Comparison of ENCODE assay signal across 1 cellular context in the genomic region with DNA sequence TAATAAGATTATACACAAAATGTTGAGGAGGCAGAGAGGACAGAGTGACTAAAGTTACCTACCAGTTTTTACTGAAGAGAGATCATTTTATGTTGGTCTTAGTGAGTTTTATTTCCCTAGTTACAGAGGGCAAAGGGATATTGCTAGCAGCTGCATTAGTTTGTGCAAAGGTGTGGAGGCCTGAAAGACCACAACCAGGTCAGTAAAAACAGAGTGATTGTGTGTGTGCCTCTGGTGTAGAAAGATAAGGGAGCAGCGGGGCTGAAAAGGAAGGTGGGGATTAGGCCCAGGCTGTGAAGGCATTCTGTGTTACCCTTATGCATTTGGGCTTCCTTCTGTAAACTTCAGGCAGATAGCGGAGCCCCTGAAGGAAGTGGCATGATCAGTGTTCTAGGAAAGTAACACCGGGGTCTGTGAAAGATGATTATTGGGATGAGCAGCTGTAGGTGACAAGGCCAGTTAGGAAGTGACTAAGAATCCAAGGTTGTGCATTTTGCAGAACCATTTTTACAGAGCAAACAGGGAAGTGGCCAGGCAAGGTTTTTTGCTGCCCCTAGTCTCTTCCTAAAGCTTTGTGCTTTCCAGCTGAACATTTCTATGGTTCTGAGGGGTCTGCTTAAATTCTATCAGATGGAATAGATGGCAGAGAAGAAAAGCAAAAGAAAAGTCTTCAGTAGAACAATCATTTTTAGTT.
TF ChIP-seq lines count a peak whose summit lies in the region.

No MANE protein-coding gene starts in this region.

TF ChIP-seq in K562, 482 proteins besides CTCF, POLR2A, EP300 and RAD21 (continued from another document):
- TF ChIP-seq, protein P1, sequence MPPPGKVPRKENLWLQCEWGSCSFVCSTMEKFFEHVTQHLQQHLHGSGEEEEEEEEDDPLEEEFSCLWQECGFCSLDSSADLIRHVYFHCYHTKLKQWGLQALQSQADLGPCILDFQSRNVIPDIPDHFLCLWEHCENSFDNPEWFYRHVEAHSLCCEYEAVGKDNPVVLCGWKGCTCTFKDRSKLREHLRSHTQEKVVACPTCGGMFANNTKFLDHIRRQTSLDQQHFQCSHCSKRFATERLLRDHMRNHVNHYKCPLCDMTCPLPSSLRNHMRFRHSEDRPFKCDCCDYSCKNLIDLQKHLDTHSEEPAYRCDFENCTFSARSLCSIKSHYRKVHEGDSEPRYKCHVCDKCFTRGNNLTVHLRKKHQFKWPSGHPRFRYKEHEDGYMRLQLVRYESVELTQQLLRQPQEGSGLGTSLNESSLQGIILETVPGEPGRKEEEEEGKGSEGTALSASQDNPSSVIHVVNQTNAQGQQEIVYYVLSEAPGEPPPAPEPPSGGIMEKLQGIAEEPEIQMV (tag; conservative IDR thresholded peaks at IDR 0.05; ENCODE audit: low read depth), result no peak
- TF ChIP-seq THRAP3 (IDR thresholded peaks at IDR 0.05; ENCODE audit: borderline replicate concordance) (no peak; the same call in 1 of the 2 replicates), COPS2 (conservative IDR thresholded peaks at IDR 0.05) (no peak), FOS (IDR thresholded peaks at IDR 0.05; ENCODE audit: extremely low read depth, insufficient read length) (no peak), EHMT2 (IDR thresholded peaks at IDR 0.05) (no peak), ZC3H8 (IDR thresholded peaks at IDR 0.05) (no peak), PHB (CRISPR knock-in tag; IDR thresholded peaks at IDR 0.05) (no peak), NFRKB (IDR thresholded peaks at IDR 0.05; ENCODE audit: low read depth) (peak; percentile 33; the same call in 1 of the 2 replicates), ARHGAP35 (IDR thresholded peaks at IDR 0.05; ENCODE audit: partially characterized antibody) (no peak), PHF20 (IDR thresholded peaks at IDR 0.05; ENCODE audit: partially characterized antibody) (no peak), DPF2 (IDR thresholded peaks at IDR 0.05) (peak; percentile 97), RBM22 (IDR thresholded peaks at IDR 0.05; ENCODE audit: low read depth, low read length, poor library complexity, severe bottlenecking) (peak; percentile 77), ZNF76 (CRISPR knock-in tag; IDR thresholded peaks at IDR 0.05; ENCODE audit: borderline replicate concordance) (no peak), ZNF384 (IDR thresholded peaks at IDR 0.05; ENCODE audit: low read depth, low read length) (no peak), STAT5B (CRISPR knock-in tag; IDR thresholded peaks at IDR 0.05) (no peak), ADNP (tag; IDR thresholded peaks at IDR 0.05) (no peak), POLR2AphosphoS2 (IDR thresholded peaks at IDR 0.05; ENCODE audit: low read length) (peak; percentile 72), FUS (optimal IDR thresholded peaks at IDR 0.05; ENCODE audit: low read depth, low read length) (no peak), SNRNP70 (optimal IDR thresholded peaks at IDR 0.05; ENCODE audit: low read depth, low read length) (no peak), BMI1 (IDR thresholded peaks at IDR 0.05; ENCODE audit: low read length) (no peak), U2AF2 (optimal IDR thresholded peaks at IDR 0.05; ENCODE audit: low read depth, low read length) (no peak), HNRNPLL (IDR thresholded peaks at IDR 0.05; ENCODE audit: low read depth, low read length, poor library complexity, severe bottlenecking) (no peak), CBX5 (IDR thresholded peaks at IDR 0.05; ENCODE audit: borderline replicate concordance, low read depth) (no peak)
- TF ChIP-seq, protein P2, sequence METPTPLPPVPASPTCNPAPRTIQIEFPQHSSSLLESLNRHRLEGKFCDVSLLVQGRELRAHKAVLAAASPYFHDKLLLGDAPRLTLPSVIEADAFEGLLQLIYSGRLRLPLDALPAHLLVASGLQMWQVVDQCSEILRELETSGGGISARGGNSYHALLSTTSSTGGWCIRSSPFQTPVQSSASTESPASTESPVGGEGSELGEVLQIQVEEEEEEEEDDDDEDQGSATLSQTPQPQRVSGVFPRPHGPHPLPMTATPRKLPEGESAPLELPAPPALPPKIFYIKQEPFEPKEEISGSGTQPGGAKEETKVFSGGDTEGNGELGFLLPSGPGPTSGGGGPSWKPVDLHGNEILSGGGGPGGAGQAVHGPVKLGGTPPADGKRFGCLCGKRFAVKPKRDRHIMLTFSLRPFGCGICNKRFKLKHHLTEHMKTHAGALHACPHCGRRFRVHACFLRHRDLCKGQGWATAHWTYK (CRISPR knock-in tag; IDR thresholded peaks at IDR 0.05), result peak; percentile 86; the same call in 1 of the 2 replicates
- TF ChIP-seq, protein P3, sequence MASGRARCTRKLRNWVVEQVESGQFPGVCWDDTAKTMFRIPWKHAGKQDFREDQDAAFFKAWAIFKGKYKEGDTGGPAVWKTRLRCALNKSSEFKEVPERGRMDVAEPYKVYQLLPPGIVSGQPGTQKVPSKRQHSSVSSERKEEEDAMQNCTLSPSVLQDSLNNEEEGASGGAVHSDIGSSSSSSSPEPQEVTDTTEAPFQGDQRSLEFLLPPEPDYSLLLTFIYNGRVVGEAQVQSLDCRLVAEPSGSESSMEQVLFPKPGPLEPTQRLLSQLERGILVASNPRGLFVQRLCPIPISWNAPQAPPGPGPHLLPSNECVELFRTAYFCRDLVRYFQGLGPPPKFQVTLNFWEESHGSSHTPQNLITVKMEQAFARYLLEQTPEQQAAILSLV (tag; IDR thresholded peaks at IDR 0.05), result no peak
- TF ChIP-seq, protein P4, sequence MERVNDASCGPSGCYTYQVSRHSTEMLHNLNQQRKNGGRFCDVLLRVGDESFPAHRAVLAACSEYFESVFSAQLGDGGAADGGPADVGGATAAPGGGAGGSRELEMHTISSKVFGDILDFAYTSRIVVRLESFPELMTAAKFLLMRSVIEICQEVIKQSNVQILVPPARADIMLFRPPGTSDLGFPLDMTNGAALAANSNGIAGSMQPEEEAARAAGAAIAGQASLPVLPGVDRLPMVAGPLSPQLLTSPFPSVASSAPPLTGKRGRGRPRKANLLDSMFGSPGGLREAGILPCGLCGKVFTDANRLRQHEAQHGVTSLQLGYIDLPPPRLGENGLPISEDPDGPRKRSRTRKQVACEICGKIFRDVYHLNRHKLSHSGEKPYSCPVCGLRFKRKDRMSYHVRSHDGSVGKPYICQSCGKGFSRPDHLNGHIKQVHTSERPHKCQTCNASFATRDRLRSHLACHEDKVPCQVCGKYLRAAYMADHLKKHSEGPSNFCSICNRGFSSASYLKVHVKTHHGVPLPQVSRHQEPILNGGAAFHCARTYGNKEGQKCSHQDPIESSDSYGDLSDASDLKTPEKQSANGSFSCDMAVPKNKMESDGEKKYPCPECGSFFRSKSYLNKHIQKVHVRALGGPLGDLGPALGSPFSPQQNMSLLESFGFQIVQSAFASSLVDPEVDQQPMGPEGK (CRISPR knock-in tag; IDR thresholded peaks at IDR 0.05; ENCODE audit: borderline replicate concordance), result no peak
- TF ChIP-seq, protein P5, sequence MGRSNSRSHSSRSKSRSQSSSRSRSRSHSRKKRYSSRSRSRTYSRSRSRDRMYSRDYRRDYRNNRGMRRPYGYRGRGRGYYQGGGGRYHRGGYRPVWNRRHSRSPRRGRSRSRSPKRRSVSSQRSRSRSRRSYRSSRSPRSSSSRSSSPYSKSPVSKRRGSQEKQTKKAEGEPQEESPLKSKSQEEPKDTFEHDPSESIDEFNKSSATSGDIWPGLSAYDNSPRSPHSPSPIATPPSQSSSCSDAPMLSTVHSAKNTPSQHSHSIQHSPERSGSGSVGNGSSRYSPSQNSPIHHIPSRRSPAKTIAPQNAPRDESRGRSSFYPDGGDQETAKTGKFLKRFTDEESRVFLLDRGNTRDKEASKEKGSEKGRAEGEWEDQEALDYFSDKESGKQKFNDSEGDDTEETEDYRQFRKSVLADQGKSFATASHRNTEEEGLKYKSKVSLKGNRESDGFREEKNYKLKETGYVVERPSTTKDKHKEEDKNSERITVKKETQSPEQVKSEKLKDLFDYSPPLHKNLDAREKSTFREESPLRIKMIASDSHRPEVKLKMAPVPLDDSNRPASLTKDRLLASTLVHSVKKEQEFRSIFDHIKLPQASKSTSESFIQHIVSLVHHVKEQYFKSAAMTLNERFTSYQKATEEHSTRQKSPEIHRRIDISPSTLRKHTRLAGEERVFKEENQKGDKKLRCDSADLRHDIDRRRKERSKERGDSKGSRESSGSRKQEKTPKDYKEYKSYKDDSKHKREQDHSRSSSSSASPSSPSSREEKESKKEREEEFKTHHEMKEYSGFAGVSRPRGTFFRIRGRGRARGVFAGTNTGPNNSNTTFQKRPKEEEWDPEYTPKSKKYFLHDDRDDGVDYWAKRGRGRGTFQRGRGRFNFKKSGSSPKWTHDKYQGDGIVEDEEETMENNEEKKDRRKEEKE (IDR thresholded peaks at IDR 0.05; ENCODE audit: borderline replicate concordance in 1 of 2, control insufficient read depth in 1 of 2, low read depth in 2 of 2, low read length in 1 of 2), result peak in 1 of 2 experiments; percentile 75; a peak in 1 of 4 replicates
- TF ChIP-seq, protein P6, sequence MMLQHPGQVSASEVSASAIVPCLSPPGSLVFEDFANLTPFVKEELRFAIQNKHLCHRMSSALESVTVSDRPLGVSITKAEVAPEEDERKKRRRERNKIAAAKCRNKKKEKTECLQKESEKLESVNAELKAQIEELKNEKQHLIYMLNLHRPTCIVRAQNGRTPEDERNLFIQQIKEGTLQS (IDR thresholded peaks at IDR 0.05), result no peak
- TF ChIP-seq, protein P6 (CRISPR knock-in tag; conservative IDR thresholded peaks at IDR 0.05), result peak; percentile 92
- TF ChIP-seq, protein P7, sequence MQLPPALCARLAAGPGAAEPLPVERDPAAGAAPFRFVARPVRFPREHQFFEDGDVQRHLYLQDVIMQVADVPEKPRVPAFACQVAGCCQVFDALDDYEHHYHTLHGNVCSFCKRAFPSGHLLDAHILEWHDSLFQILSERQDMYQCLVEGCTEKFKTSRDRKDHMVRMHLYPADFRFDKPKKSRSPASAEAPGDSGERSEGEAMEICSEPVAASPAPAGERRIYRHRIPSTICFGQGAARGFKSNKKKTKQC (CRISPR knock-in tag; IDR thresholded peaks at IDR 0.05), result peak; percentile 39; the same call in 1 of the 2 replicates
- TF ChIP-seq, protein P8, sequence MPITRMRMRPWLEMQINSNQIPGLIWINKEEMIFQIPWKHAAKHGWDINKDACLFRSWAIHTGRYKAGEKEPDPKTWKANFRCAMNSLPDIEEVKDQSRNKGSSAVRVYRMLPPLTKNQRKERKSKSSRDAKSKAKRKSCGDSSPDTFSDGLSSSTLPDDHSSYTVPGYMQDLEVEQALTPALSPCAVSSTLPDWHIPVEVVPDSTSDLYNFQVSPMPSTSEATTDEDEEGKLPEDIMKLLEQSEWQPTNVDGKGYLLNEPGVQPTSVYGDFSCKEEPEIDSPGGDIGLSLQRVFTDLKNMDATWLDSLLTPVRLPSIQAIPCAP (CRISPR knock-in tag; IDR thresholded peaks at IDR 0.05; ENCODE audit: borderline replicate concordance), result no peak; the same call in 1 of the 2 replicates
- TF ChIP-seq, protein P9, sequence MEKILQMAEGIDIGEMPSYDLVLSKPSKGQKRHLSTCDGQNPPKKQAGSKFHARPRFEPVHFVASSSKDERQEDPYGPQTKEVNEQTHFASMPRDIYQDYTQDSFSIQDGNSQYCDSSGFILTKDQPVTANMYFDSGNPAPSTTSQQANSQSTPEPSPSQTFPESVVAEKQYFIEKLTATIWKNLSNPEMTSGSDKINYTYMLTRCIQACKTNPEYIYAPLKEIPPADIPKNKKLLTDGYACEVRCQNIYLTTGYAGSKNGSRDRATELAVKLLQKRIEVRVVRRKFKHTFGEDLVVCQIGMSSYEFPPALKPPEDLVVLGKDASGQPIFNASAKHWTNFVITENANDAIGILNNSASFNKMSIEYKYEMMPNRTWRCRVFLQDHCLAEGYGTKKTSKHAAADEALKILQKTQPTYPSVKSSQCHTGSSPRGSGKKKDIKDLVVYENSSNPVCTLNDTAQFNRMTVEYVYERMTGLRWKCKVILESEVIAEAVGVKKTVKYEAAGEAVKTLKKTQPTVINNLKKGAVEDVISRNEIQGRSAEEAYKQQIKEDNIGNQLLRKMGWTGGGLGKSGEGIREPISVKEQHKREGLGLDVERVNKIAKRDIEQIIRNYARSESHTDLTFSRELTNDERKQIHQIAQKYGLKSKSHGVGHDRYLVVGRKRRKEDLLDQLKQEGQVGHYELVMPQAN (IDR thresholded peaks at IDR 0.05; ENCODE audit: borderline replicate concordance), result no peak
- TF ChIP-seq, protein P10, sequence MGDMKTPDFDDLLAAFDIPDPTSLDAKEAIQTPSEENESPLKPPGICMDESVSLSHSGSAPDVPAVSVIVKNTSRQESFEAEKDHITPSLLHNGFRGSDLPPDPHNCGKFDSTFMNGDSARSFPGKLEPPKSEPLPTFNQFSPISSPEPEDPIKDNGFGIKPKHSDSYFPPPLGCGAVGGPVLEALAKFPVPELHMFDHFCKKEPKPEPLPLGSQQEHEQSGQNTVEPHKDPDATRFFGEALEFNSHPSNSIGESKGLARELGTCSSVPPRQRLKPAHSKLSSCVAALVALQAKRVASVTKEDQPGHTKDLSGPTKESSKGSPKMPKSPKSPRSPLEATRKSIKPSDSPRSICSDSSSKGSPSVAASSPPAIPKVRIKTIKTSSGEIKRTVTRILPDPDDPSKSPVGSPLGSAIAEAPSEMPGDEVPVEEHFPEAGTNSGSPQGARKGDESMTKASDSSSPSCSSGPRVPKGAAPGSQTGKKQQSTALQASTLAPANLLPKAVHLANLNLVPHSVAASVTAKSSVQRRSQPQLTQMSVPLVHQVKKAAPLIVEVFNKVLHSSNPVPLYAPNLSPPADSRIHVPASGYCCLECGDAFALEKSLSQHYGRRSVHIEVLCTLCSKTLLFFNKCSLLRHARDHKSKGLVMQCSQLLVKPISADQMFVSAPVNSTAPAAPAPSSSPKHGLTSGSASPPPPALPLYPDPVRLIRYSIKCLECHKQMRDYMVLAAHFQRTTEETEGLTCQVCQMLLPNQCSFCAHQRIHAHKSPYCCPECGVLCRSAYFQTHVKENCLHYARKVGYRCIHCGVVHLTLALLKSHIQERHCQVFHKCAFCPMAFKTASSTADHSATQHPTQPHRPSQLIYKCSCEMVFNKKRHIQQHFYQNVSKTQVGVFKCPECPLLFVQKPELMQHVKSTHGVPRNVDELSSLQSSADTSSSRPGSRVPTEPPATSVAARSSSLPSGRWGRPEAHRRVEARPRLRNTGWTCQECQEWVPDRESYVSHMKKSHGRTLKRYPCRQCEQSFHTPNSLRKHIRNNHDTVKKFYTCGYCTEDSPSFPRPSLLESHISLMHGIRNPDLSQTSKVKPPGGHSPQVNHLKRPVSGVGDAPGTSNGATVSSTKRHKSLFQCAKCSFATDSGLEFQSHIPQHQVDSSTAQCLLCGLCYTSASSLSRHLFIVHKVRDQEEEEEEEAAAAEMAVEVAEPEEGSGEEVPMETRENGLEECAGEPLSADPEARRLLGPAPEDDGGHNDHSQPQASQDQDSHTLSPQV (IDR thresholded peaks at IDR 0.05), result peak; percentile 75
- TF ChIP-seq, protein P11, sequence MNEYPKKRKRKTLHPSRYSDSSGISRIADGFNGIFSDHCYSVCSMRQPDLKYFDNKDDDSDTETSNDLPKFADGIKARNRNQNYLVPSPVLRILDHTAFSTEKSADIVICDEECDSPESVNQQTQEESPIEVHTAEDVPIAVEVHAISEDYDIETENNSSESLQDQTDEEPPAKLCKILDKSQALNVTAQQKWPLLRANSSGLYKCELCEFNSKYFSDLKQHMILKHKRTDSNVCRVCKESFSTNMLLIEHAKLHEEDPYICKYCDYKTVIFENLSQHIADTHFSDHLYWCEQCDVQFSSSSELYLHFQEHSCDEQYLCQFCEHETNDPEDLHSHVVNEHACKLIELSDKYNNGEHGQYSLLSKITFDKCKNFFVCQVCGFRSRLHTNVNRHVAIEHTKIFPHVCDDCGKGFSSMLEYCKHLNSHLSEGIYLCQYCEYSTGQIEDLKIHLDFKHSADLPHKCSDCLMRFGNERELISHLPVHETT (CRISPR knock-in tag; conservative IDR thresholded peaks at IDR 0.05 in 1 of 2, IDR thresholded peaks at IDR 0.05 in 1 of 2), result no peak
